Comparison of ENCODE assay signal across 12 cellular contexts in the genomic region with DNA sequence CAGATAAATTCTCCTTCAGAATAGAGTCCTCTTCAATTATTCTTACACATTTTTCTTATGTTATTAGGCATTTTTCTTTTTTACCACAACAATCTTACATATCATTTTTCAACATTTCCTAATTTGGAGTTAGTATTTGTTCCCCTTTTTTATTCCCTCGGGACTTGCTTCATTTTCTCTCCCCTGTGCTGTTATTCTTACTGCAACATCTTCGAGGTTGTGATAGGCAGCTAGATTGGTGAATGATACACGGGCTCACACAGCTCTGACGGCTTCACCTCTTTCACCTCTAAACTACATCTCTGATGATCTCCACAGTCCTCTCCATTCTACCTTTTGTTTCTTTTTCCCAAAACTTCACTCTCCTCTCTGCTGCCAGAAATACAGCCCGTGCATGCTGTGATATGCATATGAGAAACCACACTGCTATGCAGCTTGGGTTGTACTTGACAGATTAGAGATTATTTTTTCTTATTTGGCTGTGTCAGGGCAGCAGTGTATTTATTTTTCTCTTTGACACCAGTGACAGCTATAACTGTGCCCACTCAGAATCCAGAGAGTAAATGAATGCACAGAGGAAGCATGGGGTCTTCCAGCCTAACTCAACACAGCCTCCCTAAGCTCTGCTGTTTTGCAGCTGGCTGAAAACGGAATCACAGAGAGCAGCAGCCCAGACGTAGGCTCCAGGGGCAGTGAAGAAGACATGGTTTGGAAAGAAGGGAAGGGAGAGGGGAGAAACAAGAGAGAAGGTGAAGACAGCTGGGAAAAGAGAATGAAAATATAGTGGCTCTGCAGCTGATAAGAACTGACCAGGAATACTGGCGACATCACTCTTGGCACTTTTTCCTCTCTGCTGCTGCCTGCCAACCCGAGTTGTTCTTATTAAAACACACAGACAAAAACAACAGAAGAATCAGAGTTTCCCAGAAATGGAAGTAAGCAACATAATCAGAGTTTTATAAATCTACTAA.
DNase-seq lines count a peak whose midpoint lies in the region; ATAC-seq and TF ChIP-seq lines count a peak whose summit lies in the region.
"Had no signal": no experiment of that assay in that cellular context is flagged by ENCODE, and none has a peak within 500 bp of the region (broad histone marks: within the 10 kb centered on the region; RNA-seq: fewer than 3 reads in every experiment).

No MANE protein-coding gene starts in this region.

- no peak overlapping the region for H2AFZ ChIP-seq in mesenchymal stem cell (ENCODE audit: low read depth, low read length)

- peaks cover 23% of the 10 kb centered on the region for H3K36me3 Mint-ChIP-seq in dendritic cell treated with granulocyte-macrophage colony-stimulating factor and Interleukin-4, amounts not matched to agents 40 ng/mL and 50 ng/mL, for 4 days (ENCODE audit: low read depth)
- H3K36me3 Mint-ChIP-seq in activated T-helper 17 cell treated with anti-CD3 and anti-CD28 coated beads, Interleukin-2, amount 50 U/mL, for 72 hours (ENCODE audit: low read depth) = no peaks in the 10 kb centered on the region

- H3K4ac ChIP-seq in mesenchymal stem cell (ENCODE audit: low read depth in 1 of 2, low read length in 2 of 2) = no peak overlapping the region

- DNase-seq in MV-4-11 (lab: John Stamatoyannopoulos, UW) (peak; percentile 28), mesenchymal stem cell (no peak), thyroid gland (peak; percentile 62 to 77), NCI-H82 treated with DMSO at 0.1 percent for 48 hours (lab: John Stamatoyannopoulos, UW; ENCODE audit: unreplicated experiment) (no peak), NCI-H748 treated with DMSO at 0.1 percent for 48 hours (lab: John Stamatoyannopoulos, UW) (no peak)
- DNase-seq: activated CD4-positive, alpha-beta memory T cell treated with anti-CD3 and anti-CD28 coated beads, Interleukin-2, amount 10 ng/mL, durations not matched to agents 7 days and 5 days; NCI-H1092; SHP77 had no signal

- H3K27ac Mint-ChIP-seq in dendritic cell treated with granulocyte-macrophage colony-stimulating factor and Interleukin-4, amounts not matched to agents 40 ng/mL and 50 ng/mL, for 4 days = peak overlapping the region; percentile 4
- H3K27ac Mint-ChIP-seq in activated T-helper 17 cell treated with anti-CD3 and anti-CD28 coated beads, Interleukin-2, amount 50 U/mL, for 72 hours = no peak overlapping the region
- H3K27ac Mint-ChIP-seq: activated CD4-positive, alpha-beta memory T cell treated with anti-CD3 and anti-CD28 coated beads, Interleukin-2, amount 10 ng/mL, durations not matched to agents 7 days and 5 days; stimulated activated naive CD8-positive, alpha-beta T cell treated with anti-CD3 and anti-CD28 coated beads, Interleukin-15, Interleukin-2, amounts not matched to agents 100 ng/mL and 50 ng/mL, for 24 hours had no signal

- intact Hi-C loops in dendritic cell treated with granulocyte-macrophage colony-stimulating factor and Interleukin-4, amounts not matched to agents 40 ng/mL and 50 ng/mL, for 4 days (cut with micrococcal nuclease) = no loop called here
- intact Hi-C loops in thyroid gland (cut with DNase I) = no loop called here

- no peaks in the 10 kb centered on the region for H3K27me3 ChIP-seq in mesenchymal stem cell (ENCODE audit: control insufficient read depth in 1 of 2, insufficient read depth in 1 of 2, low read length in 2 of 2)
- no peaks in the 10 kb centered on the region for H3K27me3 ChIP-seq in thyroid gland

- H3K14ac ChIP-seq in mesenchymal stem cell (ENCODE audit: low read length in 2 of 2) = no peak overlapping the region

- no peak for TF ChIP-seq POLR2A in thyroid gland (IDR thresholded peaks at IDR 0.05)

- peaks cover 17% of the 10 kb centered on the region for H3K4me1 Mint-ChIP-seq in dendritic cell treated with granulocyte-macrophage colony-stimulating factor and Interleukin-4, amounts not matched to agents 40 ng/mL and 50 ng/mL, for 4 days (ENCODE audit: low read depth)
- H3K4me1 Mint-ChIP-seq in activated T-helper 17 cell treated with anti-CD3 and anti-CD28 coated beads, Interleukin-2, amount 50 U/mL, for 72 hours = no peaks in the 10 kb centered on the region
- H3K4me1 Mint-ChIP-seq: activated CD4-positive, alpha-beta memory T cell treated with anti-CD3 and anti-CD28 coated beads, Interleukin-2, amount 10 ng/mL, durations not matched to agents 7 days and 5 days had no signal

- H3K9ac ChIP-seq in mesenchymal stem cell (ENCODE audit: low read length) = peak overlapping the region; percentile 66

- no peak overlapping the region for H2BK15ac ChIP-seq in mesenchymal stem cell (ENCODE audit: low read depth, poor library complexity, severe bottlenecking)

- H3K36me3 ChIP-seq in mesenchymal stem cell (ENCODE audit: control insufficient read depth in 1 of 2, insufficient read depth in 2 of 2, low read depth in 1 of 2, low read length in 2 of 2) (peaks cover 0 to 3% of the 10 kb centered on the region in 2 experiments), thyroid gland (no peaks in the 10 kb centered on the region)

- no peak overlapping the region for H2BK12ac ChIP-seq in mesenchymal stem cell (ENCODE audit: low read length in 2 of 2)

- TF ChIP-seq CTCF in thyroid gland (IDR thresholded peaks at IDR 0.05) = no peak

- ATAC-seq in HG03442 (IDR thresholded peaks at IDR 0.05; ENCODE audit: unreplicated experiment) = no peak
- ATAC-seq in activated T-helper 17 cell treated with anti-CD3 and anti-CD28 coated beads, Interleukin-2, amount 50 U/mL, for 72 hours (replicated peaks) = no peak

- H2AK5ac ChIP-seq in mesenchymal stem cell (ENCODE audit: low read length, severe bottlenecking) = no peak overlapping the region

- no peak overlapping the region for H4K91ac ChIP-seq in mesenchymal stem cell (ENCODE audit: low read length)

- peaks cover 4% of the 10 kb centered on the region for H3K9me3 ChIP-seq in mesenchymal stem cell (ENCODE audit: control insufficient read depth, low read length)
- no peaks in the 10 kb centered on the region for H3K9me3 ChIP-seq in thyroid gland

- H3K79me1 ChIP-seq in mesenchymal stem cell (replicated peaks; ENCODE audit: low read length, poor library complexity, severe bottlenecking) = no peaks in the 10 kb centered on the region

- no peak overlapping the region for H3K4me2 ChIP-seq in mesenchymal stem cell (ENCODE audit: low read length, poor library complexity, severe bottlenecking)

- no peak overlapping the region for H3K18ac ChIP-seq in mesenchymal stem cell (ENCODE audit: low read depth in 1 of 2, low read length in 2 of 2)

- no peak overlapping the region for H4K8ac ChIP-seq in mesenchymal stem cell (ENCODE audit: low read length)

- H3K27me3 Mint-ChIP-seq in dendritic cell treated with granulocyte-macrophage colony-stimulating factor and Interleukin-4, amounts not matched to agents 40 ng/mL and 50 ng/mL, for 4 days = no peaks in the 10 kb centered on the region
- no peaks in the 10 kb centered on the region for H3K27me3 Mint-ChIP-seq in activated T-helper 17 cell treated with anti-CD3 and anti-CD28 coated beads, Interleukin-2, amount 50 U/mL, for 72 hours
- H3K27me3 Mint-ChIP-seq: activated CD4-positive, alpha-beta memory T cell treated with anti-CD3 and anti-CD28 coated beads, Interleukin-2, amount 10 ng/mL, durations not matched to agents 7 days and 5 days; stimulated activated naive CD8-positive, alpha-beta T cell treated with anti-CD3 and anti-CD28 coated beads, Interleukin-15, Interleukin-2, amounts not matched to agents 100 ng/mL and 50 ng/mL, for 24 hours had no signal

- H3K27ac ChIP-seq in mesenchymal stem cell (ENCODE audit: low read length, poor library complexity, severe bottlenecking) (no peak overlapping the region), thyroid gland (peak overlapping the region in 1 of 3 donors; percentile 64)

- H3K4me3 ChIP-seq in mesenchymal stem cell (ENCODE audit: insufficient read depth in 1 of 2, low read depth in 1 of 2, low read length in 2 of 2) = peak overlapping the region in 1 of 2 experiments; percentile 65
- no peak overlapping the region for H3K4me3 ChIP-seq in thyroid gland (replicated peaks in 1 of 3)

- 71% methylated on average over 8 of the region's 9 CpGs for WGBS in mesenchymal stem cell
- WGBS in thyroid gland, 2 donors = 30 to 39% methylated on average over 9 of the region's 9 CpGs

- no peak overlapping the region for H3K23ac ChIP-seq in mesenchymal stem cell (ENCODE audit: low read length in 2 of 2)

- H3K4me1 ChIP-seq in mesenchymal stem cell (ENCODE audit: control insufficient read depth, insufficient read depth, low read depth, low read length) (peaks cover 2% of the 10 kb centered on the region), thyroid gland (peaks cover 12 to 14% of the 10 kb centered on the region in 2 donors)

- H2BK120ac ChIP-seq in mesenchymal stem cell (ENCODE audit: low read depth, low read length) = no peak overlapping the region

- no peak overlapping the region for H3K4me3 Mint-ChIP-seq in dendritic cell treated with granulocyte-macrophage colony-stimulating factor and Interleukin-4, amounts not matched to agents 40 ng/mL and 50 ng/mL, for 4 days
- H3K4me3 Mint-ChIP-seq in activated T-helper 17 cell treated with anti-CD3 and anti-CD28 coated beads, Interleukin-2, amount 50 U/mL, for 72 hours = no peak overlapping the region
- H3K4me3 Mint-ChIP-seq: activated CD4-positive, alpha-beta memory T cell treated with anti-CD3 and anti-CD28 coated beads, Interleukin-2, amount 10 ng/mL, durations not matched to agents 7 days and 5 days; stimulated activated naive CD8-positive, alpha-beta T cell treated with anti-CD3 and anti-CD28 coated beads, Interleukin-15, Interleukin-2, amounts not matched to agents 100 ng/mL and 50 ng/mL, for 24 hours had no signal

- no peak overlapping the region for H2BK5ac ChIP-seq in mesenchymal stem cell (ENCODE audit: low read depth, low read length, poor library complexity, severe bottlenecking)

- peaks cover 21% of the 10 kb centered on the region for H3K9me3 Mint-ChIP-seq in dendritic cell treated with granulocyte-macrophage colony-stimulating factor and Interleukin-4, amounts not matched to agents 40 ng/mL and 50 ng/mL, for 4 days
- H3K9me3 Mint-ChIP-seq in activated T-helper 17 cell treated with anti-CD3 and anti-CD28 coated beads, Interleukin-2, amount 50 U/mL, for 72 hours = no peaks in the 10 kb centered on the region

Comparison
In these comparisons a context has a peak if more than half of its experiments do, and no peak if none do; other contexts are left out.
1. DNase-seq: peak in MV-4-11 (single experiment) and thyroid gland (2 of 2); none in mesenchymal stem cell (single experiment), NCI-H82 treated with DMSO at 0.1 percent for 48 hours (single experiment) and NCI-H748 treated with DMSO at 0.1 percent for 48 hours (single experiment).